9 cellular contexts compared by ENCODE assay signal in the genomic region with DNA sequence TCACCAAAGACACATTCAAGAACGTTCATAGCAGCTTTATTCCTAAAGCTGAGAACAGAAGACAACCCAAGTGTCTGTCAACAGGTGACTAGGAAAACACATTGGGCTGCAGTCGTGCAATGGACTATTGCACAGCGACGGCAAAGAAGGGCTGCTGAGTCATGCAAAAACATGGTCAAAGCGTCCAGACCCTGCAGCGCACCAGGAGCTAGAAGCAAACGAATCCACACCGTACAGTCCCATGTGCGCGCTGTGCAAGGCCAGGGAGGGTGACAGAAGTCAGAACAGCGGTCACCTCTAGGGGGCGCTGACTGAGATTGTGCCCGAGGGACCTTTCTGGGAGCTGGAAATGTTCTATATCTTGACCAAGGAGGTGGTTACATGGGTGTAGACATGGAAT.
DNase-seq lines count a peak whose midpoint lies in the region; ATAC-seq, FAIRE-seq and TF ChIP-seq lines count a peak whose summit lies in the region.
"Had no signal": no experiment of that assay in that cellular context is flagged by ENCODE, and none has a peak within 500 bp of the region (broad histone marks: within the 10 kb centered on the region; RNA-seq: fewer than 3 reads in every experiment).

No MANE protein-coding gene starts in this region.

- intact Hi-C loops in HepG2 (cut with micrococcal nuclease; ENCODE audit: unreplicated experiment), result no loop called here

- peak; percentile 4 for DNase-seq in A549 (ENCODE audit: low read depth in 1 of 2, low spot score in 1 of 2)
- no peak for DNase-seq in GM20000 (ENCODE audit: low spot score)
- DNase-seq in WTC11 (ENCODE audit: low spot score), result peak; percentile 73
- DNase-seq in HepG2 (ENCODE audit: low spot score), result peak; percentile 16
- DNase-seq in stimulated activated naive CD4-positive, alpha-beta T cell (lab: John Stamatoyannopoulos, UW), result no peak
- no peak for DNase-seq in osteoblast (ENCODE audit: insufficient read length, low spot score, missing footprints)
- DNase-seq: NCI-H2081 had no signal

- no peak overlapping the region for H3K9ac ChIP-seq in HepG2 (ENCODE audit: insufficient read depth, low read depth, low read length)

- no peak overlapping the region for H3K4me3 Mint-ChIP-seq in WTC11

- no peak for FAIRE-seq in A549 (lab: Jason Lieb, UNC)
- peak; percentile 8 for FAIRE-seq in HepG2 (lab: Jason Lieb, UNC)

- TF ChIP-seq POLR2A in A549 (IDR thresholded peaks at IDR 0.05; ENCODE audit: low read length) (no peak), HepG2 (IDR thresholded peaks at IDR 0.05; ENCODE audit: insufficient read depth in 1 of 2, low read depth in 2 of 2, low read length in 2 of 2) (no peak)

- no peak overlapping the region for H3K27ac Mint-ChIP-seq in WTC11

- in situ Hi-C loops in HepG2 (cut with HindIII; ENCODE audit: extremely low pct_ligation_motif_present, low pct_unique_long_range_greater_than_20kb), result no loop called here

- H4K20me1 ChIP-seq in HepG2 (ENCODE audit: insufficient read depth, low read length) (no peaks in the 10 kb centered on the region), osteoblast (ENCODE audit: insufficient read depth, low read length) (no peaks in the 10 kb centered on the region)

- peaks cover under 1% of the 10 kb centered on the region; the same call in 1 of the 2 replicates for H3K9me3 Mint-ChIP-seq in WTC11

- H3K79me2 ChIP-seq in HepG2 (ENCODE audit: insufficient read depth, low read length) (no peaks in the 10 kb centered on the region), osteoblast (ENCODE audit: insufficient read depth, low read length) (no peaks in the 10 kb centered on the region)

- H3K36me3 ChIP-seq in HepG2 (replicated peaks in 1 of 2; ENCODE audit: control insufficient read depth in 1 of 2, insufficient read depth in 2 of 2, low read length in 2 of 2) (no peaks in the 10 kb centered on the region), osteoblast (ENCODE audit: insufficient read depth, low read length) (no peaks in the 10 kb centered on the region)

- H3K27me3 Mint-ChIP-seq in WTC11 (ENCODE audit: low read depth), result no peaks in the 10 kb centered on the region; the same call in 1 of the 2 replicates

- H3K4me3 ChIP-seq in A549 (no peak overlapping the region), HepG2 (replicated peaks in 1 of 3; ENCODE audit: insufficient read depth in 1 of 3, low read depth in 2 of 3, low read length in 3 of 3) (no peak overlapping the region), osteoblast (ENCODE audit: insufficient read depth, low read length) (no peak overlapping the region)

- TF ChIP-seq RAD21 in A549 (conservative IDR thresholded peaks at IDR 0.05 in 1 of 2, IDR thresholded peaks at IDR 0.05 in 1 of 2), result no peak
- TF ChIP-seq RAD21 in HepG2 (CRISPR knock-in tag; IDR thresholded peaks at IDR 0.05), result no peak

- H3K27ac ChIP-seq in A549 (no peak overlapping the region), HepG2 (ENCODE audit: extremely low read length, insufficient read depth, low read length) (no peak overlapping the region), osteoblast (ENCODE audit: low read depth, low read length) (no peak overlapping the region)

- no peak overlapping the region for H2AFZ ChIP-seq in HepG2 (ENCODE audit: low read length)
- no peak overlapping the region for H2AFZ ChIP-seq in osteoblast (ENCODE audit: low read length)

- peaks cover 0 to 2% of the 10 kb centered on the region in 2 experiments; a peak in 1 of 5 replicates for H3K27me3 ChIP-seq in HepG2 (ENCODE audit: control insufficient read depth in 1 of 2, insufficient read depth in 2 of 2, low read length in 2 of 2)
- no peaks in the 10 kb centered on the region for H3K27me3 ChIP-seq in osteoblast (ENCODE audit: insufficient read depth, low read length)

- POLR2A ChIA-PET in A549 (lab: Yijun Ruan, JAX), result no interaction called here
- POLR2A ChIA-PET in WTC11 (lab: Charles Lee), result interaction anchor here (0.5 kb wide), 1 partner anchor 11 kb away, joined by 3 read pairs; no protein-coding TSS in a partner anchor
- POLR2A ChIA-PET in HepG2 (lab: Yijun Ruan, JAX), result no interaction called here

- ATAC-seq in A549 (peak in 1 of 2 experiments; percentile 62; a peak in 4 of 6 replicates), WTC11 (peak; percentile 77), HepG2 (peak; percentile 83), SK-N-SH treated with all-trans-retinoic acid at 6 μM for 48 hours (no peak), GM21528 (IDR thresholded peaks at IDR 0.05; ENCODE audit: low FRiP score, unreplicated experiment) (no peak)

- TF ChIP-seq EP300 in A549 (IDR thresholded peaks at IDR 0.05), result no peak
- TF ChIP-seq EP300 in HepG2 (IDR thresholded peaks at IDR 0.05; ENCODE audit: low read depth in 2 of 2, low read length in 2 of 2), result no peak
- TF ChIP-seq EP300 in HepG2 (CRISPR knock-in tag; IDR thresholded peaks at IDR 0.05; ENCODE audit: borderline replicate concordance), result no peak

- CTCF ChIA-PET in A549 (lab: Yijun Ruan, JAX), result no interaction called here
- CTCF ChIA-PET in WTC11 (lab: Charles Lee), result interaction anchor here (0.5 to 1.5 kb wide), 38 partner anchors 9 to 344 kb away, joined by 3 to 17 read pairs (median 4); no protein-coding TSS in a partner anchor
- CTCF ChIA-PET in HepG2 (lab: Yijun Ruan, JAX; ENCODE audit: low intra/inter-chr PET ratio, low total read pairs), result no interaction called here

- H3K9me3 ChIP-seq in A549 (no peaks in the 10 kb centered on the region), HepG2 (ENCODE audit: low read length) (no peaks in the 10 kb centered on the region), osteoblast (ENCODE audit: low read depth, low read length) (no peaks in the 10 kb centered on the region)

- peaks cover 7% of the 10 kb centered on the region for H3K4me1 Mint-ChIP-seq in WTC11

- WGBS in A549 (ENCODE audit: missing lambda C conversion rate), result 25% methylated on average over 11 of the region's 13 CpGs
- WGBS in HepG2 (ENCODE audit: low lambda C conversion rate), result 29% methylated on average over 13 of the region's 13 CpGs

- H3K4me1 ChIP-seq in A549, result no peaks in the 10 kb centered on the region
- H3K4me1 ChIP-seq in HepG2 (ENCODE audit: insufficient read depth, low read length), result no peaks in the 10 kb centered on the region
- no peaks in the 10 kb centered on the region for H3K4me1 ChIP-seq in osteoblast (ENCODE audit: insufficient read depth, low read length)

- TF ChIP-seq CTCF in A549 (IDR thresholded peaks at IDR 0.05) (0 out of 3 replicates have a peak, but pooled peaks have one; percentile 10), GM20000 (IDR thresholded peaks at IDR 0.05; ENCODE audit: extremely low read depth, missing control alignments) (peak; percentile 3), WTC11 (IDR thresholded peaks at IDR 0.05) (peak; percentile 77), HepG2 (CRISPR knock-in tag; IDR thresholded peaks at IDR 0.05) (peak; percentile 63), osteoblast (IDR thresholded peaks at IDR 0.05; ENCODE audit: extremely low read depth, low read depth, low read length) (no peak)

- no TSS peak for BruUV-seq in HepG2 (replicated peaks; lab: Mats Ljungman, UMichigan)

- H3K36me3 Mint-ChIP-seq in WTC11, result no peaks in the 10 kb centered on the region

- H3K4me2 ChIP-seq in A549 (no peak overlapping the region), HepG2 (ENCODE audit: low read depth, low read length) (no peak overlapping the region), osteoblast (ENCODE audit: insufficient read depth, low read length) (no peak overlapping the region)

TF ChIP-seq in A549, 52 proteins besides CTCF, POLR2A, EP300 and RAD21:
- TF ChIP-seq ZFP36 (IDR thresholded peaks at IDR 0.05; ENCODE audit: borderline replicate concordance, partially characterized antibody), result no peak
- TF ChIP-seq HOXB13 (CRISPR knock-in tag; IDR thresholded peaks at IDR 0.05; ENCODE audit: low read depth), result no peak
- TF ChIP-seq FOSL2 (IDR thresholded peaks at IDR 0.05), result no peak
- no peak for TF ChIP-seq FOSL2 (CRISPR knock-in tag; IDR thresholded peaks at IDR 0.05)
- no peak for TF ChIP-seq RARB (CRISPR knock-in tag; IDR thresholded peaks at IDR 0.05)
- TF ChIP-seq SMC3 (IDR thresholded peaks at IDR 0.05), result no peak
- peak; percentile 23 for TF ChIP-seq MAFK (IDR thresholded peaks at IDR 0.05; ENCODE audit: partially characterized antibody)
- TF ChIP-seq GATA3 (IDR thresholded peaks at IDR 0.05; ENCODE audit: borderline replicate concordance), result no peak
TF ChIP-seq in A549: peak in this region for 1.

TF ChIP-seq in WTC11, 78 proteins besides CTCF, POLR2A, EP300 and RAD21:
- TF ChIP-seq ZNF416 (CRISPR knock-in tag; IDR thresholded peaks at IDR 0.05), result no peak
- no peak for TF ChIP-seq ZNF396 (CRISPR knock-in tag; IDR thresholded peaks at IDR 0.05; ENCODE audit: borderline replicate concordance)
- TF ChIP-seq EMX1 (CRISPR knock-in tag; IDR thresholded peaks at IDR 0.05), result no peak
- TF ChIP-seq IRF2 (CRISPR knock-in tag; IDR thresholded peaks at IDR 0.05; ENCODE audit: borderline replicate concordance, low read depth), result no peak
TF ChIP-seq in WTC11: peak in this region for 0.

TF ChIP-seq in SK-N-SH treated with all-trans-retinoic acid at 6 μM for 48 hours, 23 proteins besides CTCF, POLR2A, EP300 and RAD21 (continues in another document):
- TF ChIP-seq ZC3H10 (CRISPR knock-in tag; IDR thresholded peaks at IDR 0.05) (no peak), ZNF8 (CRISPR knock-in tag; IDR thresholded peaks at IDR 0.05) (no peak), ISL1 (CRISPR knock-in tag; IDR thresholded peaks at IDR 0.05) (no peak), RARB (CRISPR knock-in tag; IDR thresholded peaks at IDR 0.05) (no peak), ESRRG (CRISPR knock-in tag; IDR thresholded peaks at IDR 0.05) (no peak)
- TF ChIP-seq, protein P1, sequence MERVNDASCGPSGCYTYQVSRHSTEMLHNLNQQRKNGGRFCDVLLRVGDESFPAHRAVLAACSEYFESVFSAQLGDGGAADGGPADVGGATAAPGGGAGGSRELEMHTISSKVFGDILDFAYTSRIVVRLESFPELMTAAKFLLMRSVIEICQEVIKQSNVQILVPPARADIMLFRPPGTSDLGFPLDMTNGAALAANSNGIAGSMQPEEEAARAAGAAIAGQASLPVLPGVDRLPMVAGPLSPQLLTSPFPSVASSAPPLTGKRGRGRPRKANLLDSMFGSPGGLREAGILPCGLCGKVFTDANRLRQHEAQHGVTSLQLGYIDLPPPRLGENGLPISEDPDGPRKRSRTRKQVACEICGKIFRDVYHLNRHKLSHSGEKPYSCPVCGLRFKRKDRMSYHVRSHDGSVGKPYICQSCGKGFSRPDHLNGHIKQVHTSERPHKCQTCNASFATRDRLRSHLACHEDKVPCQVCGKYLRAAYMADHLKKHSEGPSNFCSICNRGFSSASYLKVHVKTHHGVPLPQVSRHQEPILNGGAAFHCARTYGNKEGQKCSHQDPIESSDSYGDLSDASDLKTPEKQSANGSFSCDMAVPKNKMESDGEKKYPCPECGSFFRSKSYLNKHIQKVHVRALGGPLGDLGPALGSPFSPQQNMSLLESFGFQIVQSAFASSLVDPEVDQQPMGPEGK (CRISPR knock-in tag; IDR thresholded peaks at IDR 0.05; ENCODE audit: borderline replicate concordance), result no peak

Comparison
In these comparisons a context has a peak if more than half of its experiments do, and no peak if none do; other contexts are left out.
1. ATAC-seq: peak in WTC11 (single experiment) and HepG2 (single experiment); none in SK-N-SH treated with all-trans-retinoic acid at 6 μM for 48 hours (single experiment) and GM21528 (single experiment).
2. DNase-seq: peak in A549 (2 of 2), WTC11 (single experiment) and HepG2 (single experiment); none in GM20000 (single experiment), stimulated activated naive CD4-positive, alpha-beta T cell (0 of 6) and osteoblast (single experiment).